21 cellular contexts compared by ENCODE assay signal in genomic region chr17:44010966-44011647, GRCh38. TPM values are rescaled to one million over a fixed set of nuclear protein-coding genes. Genes with fewer than 3 reads are reported as not detected.
DNase-seq lines count a peak whose midpoint lies in the region; ATAC-seq, FAIRE-seq and TF ChIP-seq lines count a peak whose summit lies in the region.
"Had no signal": no experiment of that assay in that cellular context is flagged by ENCODE, and none has a peak within 500 bp of the region (broad histone marks: within the 10 kb centered on the region; RNA-seq: fewer than 3 reads in every experiment).

No MANE protein-coding gene starts in this region.

- peaks cover 10% of the 10 kb centered on the region; the same call in 1 of the 2 replicates for H3K36me3 Mint-ChIP-seq in WTC11

- no peak overlapping the region for H3K9ac ChIP-seq in GM12878 (ENCODE audit: control insufficient read depth, insufficient read depth, low read length)

- TF ChIP-seq POLR2A in GM12878 (IDR thresholded peaks at IDR 0.05; ENCODE audit: low read depth, low read length) (no peak), lower leg skin (IDR thresholded peaks at IDR 0.05) (no peak)

- WGBS in GM12878 (ENCODE audit: insufficient coverage, insufficient replicate concordance, low lambda C conversion rate, missing lambda C conversion rate), result 52% methylated on average over 4 of the region's 4 CpGs
- WGBS in lower leg skin, 2 donors, result 59 to 63% methylated on average over 4 of the region's 4 CpGs

- H3K9me3 ChIP-seq in GM12878 (replicated peaks; ENCODE audit: control insufficient read depth, insufficient read depth, low read length), result no peaks in the 10 kb centered on the region
- H3K9me3 ChIP-seq: neutrophil had no signal

- H3K4me3 ChIP-seq in GM12878 (no peak overlapping the region), lower leg skin (ENCODE audit: low read depth, poor library complexity, severe bottlenecking) (no peak overlapping the region)

- no peak overlapping the region for H3K27ac Mint-ChIP-seq in WTC11
- H3K27ac Mint-ChIP-seq: activated CD8-positive, alpha-beta T cell treated with anti-CD3 and anti-CD28 coated beads, Interleukin-2, amount 10 ng/mL, durations not matched to agents 7 days and 5 days had no signal

- peaks cover 4% of the 10 kb centered on the region for H3K27me3 Mint-ChIP-seq in WTC11 (ENCODE audit: low read depth)

- H3K4me1 Mint-ChIP-seq in WTC11, result peaks cover 23% of the 10 kb centered on the region

- CTCF ChIA-PET in GM12878 (lab: Yijun Ruan, JAX) (interaction anchor here (1.8 to 4.1 kb wide), 2 partner anchors 30 to 157 kb away, joined by 4 to 12 read pairs; no protein-coding TSS in a partner anchor), WTC11 (lab: Charles Lee) (interaction anchor here (0.8 to 1.4 kb wide), 3 partner anchors 12 to 30 kb away, joined by 3 read pairs; no protein-coding TSS in a partner anchor)

- no peaks in the 10 kb centered on the region; a peak in 3 of 4 replicates for H3K27me3 ChIP-seq in GM12878 (replicated peaks in 1 of 2; ENCODE audit: control insufficient read depth in 2 of 2, insufficient read depth in 2 of 2, low read length in 1 of 2)
- H3K27me3 ChIP-seq: neutrophil had no signal

- no peak for TF ChIP-seq RAD21 in GM12878 (IDR thresholded peaks at IDR 0.05; ENCODE audit: insufficient read depth, low read depth, low read length)

- ATAC-seq in GM12878, result no peak
- ATAC-seq in WTC11, result no peak
- ATAC-seq: activated CD8-positive, alpha-beta T cell treated with anti-CD3 and anti-CD28 coated beads, Interleukin-2, amount 10 ng/mL, durations not matched to agents 7 days and 5 days; Panc1; sciatic nerve had no signal

- SMC1A ChIA-PET in GM12878 (lab: Charles Lee; ENCODE audit: uncharacterized antibody, unreplicated experiment), result interaction anchor here (0.8 kb wide), 1 partner anchor 31 kb away, joined by 3 read pairs; no protein-coding TSS in a partner anchor

- intact Hi-C loops in GM12878 (cut with micrococcal nuclease; ENCODE audit: unreplicated experiment) (no loop called here), lower leg skin (cut with DNase I; ENCODE audit: low total_unique reads) (no loop called here)

- no peak overlapping the region for H3K4me3 Mint-ChIP-seq in WTC11
- H3K4me3 Mint-ChIP-seq: activated CD8-positive, alpha-beta T cell treated with anti-CD3 and anti-CD28 coated beads, Interleukin-2, amount 10 ng/mL, durations not matched to agents 7 days and 5 days had no signal

- no peak overlapping the region for H3K27ac ChIP-seq in GM12878 (ENCODE audit: control insufficient read depth, insufficient read depth)
- H3K27ac ChIP-seq: HL-60, neutrophil, WERI-Rb-1 had no signal

- in situ Hi-C loops in GM12878 (cut with MboI), result loop anchor here (25.0 kb wide), 1 partner anchor 799 kb away; the partner anchor contains the start of gene TMEM106A

- BruUV-seq in GM12878 (replicated peaks; lab: Mats Ljungman, UMichigan), result TSS peak; percentile 52

- H3K4me2 ChIP-seq in GM12878 (ENCODE audit: control insufficient read depth, insufficient read depth), result no peak overlapping the region

- H3K4me1 ChIP-seq in GM12878 (ENCODE audit: control insufficient read depth, insufficient read depth, low read length), result peaks cover 19% of the 10 kb centered on the region

- TF ChIP-seq EP300 in GM12878 (IDR thresholded peaks at IDR 0.05; ENCODE audit: borderline replicate concordance in 1 of 2, control insufficient read depth in 1 of 2, low read depth in 2 of 2, low read length in 2 of 2), result no peak

- DNase-seq in AG08396 (ENCODE audit: low spot score), result peak; percentile 67
- DNase-seq in HCEC 1CT, result peak; percentile 32
- DNase-seq in GM12878 (ENCODE audit: low read depth, low spot score), result no peak
- peak; percentile 59 for DNase-seq in iris pigment epithelial cell (ENCODE audit: low read depth)
- DNase-seq in GM19238 (ENCODE audit: insufficient read length, low spot score), result no peak
- no peak for DNase-seq in lower leg skin (ENCODE audit: low spot score in 2 of 2)
- DNase-seq in WTC11 (ENCODE audit: low spot score), result no peak
- DNase-seq in stimulated activated CD8-positive, alpha-beta memory T cell treated with anti-CD3 and anti-CD28 coated beads, Interleukin-4, amount 100 ng/mL, for 48 hours, result no peak
- DNase-seq: activated CD8-positive, alpha-beta T cell treated with anti-CD3 and anti-CD28 coated beads, Interleukin-2, amount 10 ng/mL, durations not matched to agents 7 days and 5 days; AML-193; amniotic stem cell; KBM-7; NCI-H1092 treated with DMSO at 0.1 percent for 48 hours; NCI-H748 treated with DMSO at 0.1 percent for 48 hours; stimulated activated CD4-positive, alpha-beta T cell treated with anti-CD3 and anti-CD28 coated beads, Interleukin-1b, Interleukin-23, amount 100 ng/mL, for 48 hours; WERI-Rb-1 had no signal

- POLR2A ChIA-PET in GM12878 (lab: Charles Lee), result no interaction called here
- POLR2A ChIA-PET in WTC11 (lab: Charles Lee), result interaction anchor here (0.5 kb wide), 1 partner anchor 61 kb away, joined by 3 read pairs; no protein-coding TSS in a partner anchor

- no peak for FAIRE-seq in GM12878 (lab: Jason Lieb, UNC)

- no peaks in the 10 kb centered on the region for H3K9me3 Mint-ChIP-seq in WTC11

- H2AFZ ChIP-seq in GM12878 (ENCODE audit: control insufficient read depth, low read depth, low read length), result no peak overlapping the region

- H3K79me2 ChIP-seq in GM12878 (ENCODE audit: control insufficient read depth, insufficient read depth, low read length), result peaks cover 8% of the 10 kb centered on the region

- no peaks in the 10 kb centered on the region for H4K20me1 ChIP-seq in GM12878 (ENCODE audit: control insufficient read depth, insufficient read depth)

- TF ChIP-seq CTCF in GM12878 (IDR thresholded peaks at IDR 0.05 in 2 of 3, conservative IDR thresholded peaks at IDR 0.05 in 1 of 3; ENCODE audit: control insufficient read depth in 2 of 3, extremely low read depth in 1 of 3, insufficient read depth in 1 of 3, low read depth in 3 of 3, low read length in 3 of 3) (no peak), lower leg skin (IDR thresholded peaks at IDR 0.05) (no peak), WTC11 (IDR thresholded peaks at IDR 0.05) (no peak)

- RAD21 ChIA-PET in GM12878 (lab: Charles Lee; ENCODE audit: unreplicated experiment), result no interaction called here

- no peaks in the 10 kb centered on the region for H3K36me3 ChIP-seq in GM12878 (ENCODE audit: control insufficient read depth in 2 of 2, insufficient read depth in 2 of 2, low read length in 1 of 2)

RNA-seq across cellular contexts. Expression of gene TMEM101, which starts 3.7 kb away (rescaled TPM):
- total RNA-seq in GM12878 (2013; cell fraction: nucleolus; rRNA removed), result 37.1 and 41.1 TPM in 2 replicates
- total RNA-seq in GM12878 (2014; rRNA removed) (43.8 and 48.7 TPM in 2 replicates), GM12878 (2014; rRNA removed; fragmentation: Illumina TruSeq; extraction: Trizol) (25.0 and 25.3 TPM in 2 replicates), GM12878 (2021) (34.6 and 36.6 TPM in 2 replicates), lower leg skin (10 to 100 TPM; 28.4 to 48.0 (median 41.2) TPM), WTC11 (2021) (32.1 to 36.3 TPM (median 32.7 TPM) in 3 replicates)
- polyA plus RNA-seq in GM12878 (2011; ENCODE audit: low read depth), result 18.4 TPM
- polyA plus RNA-seq in GM12878 (2011; rRNA removed) (19.9 and 27.8 TPM in 2 replicates), GM12878 (2014; fragmentation: Illumina TruSeq; extraction: Trizol) (14.7 and 18.4 TPM in 2 replicates), GM12878 (2014; fragmentation: Nextera tagmentation; extraction: Ambion mirVana) (10 to 100 TPM; 70.0 to 72.5 TPM), GM12878 (2014; rRNA removed) (39.2 and 47.3 TPM in 2 replicates), GM12878 (2016; fragmentation: Nextera tagmentation; extraction: Ambion mirVana) (10 to 100 TPM; 30.1 to 35.2 TPM)
- 44.0 and 54.5 TPM in 2 replicates for polyA plus RNA-seq in GM12878 (2011; cell fraction: cytosol; rRNA removed)
- polyA plus RNA-seq in GM12878 (2011; cell fraction: nucleus; rRNA removed), result 21.5 and 23.8 TPM in 2 replicates
- 39.7 and 39.9 TPM in 2 replicates for polyA plus RNA-seq in GM12878 (2012)
- 36.9 and 62.2 TPM in 2 replicates for polyA minus RNA-seq in GM12878 (2011; rRNA and poly(A)+ RNA removed)
- 14.7 and 14.9 TPM in 2 replicates for polyA minus RNA-seq in GM12878 (2011; cell fraction: cytosol; rRNA and poly(A)+ RNA removed)
- 11.1 and 14.8 TPM in 2 replicates for polyA minus RNA-seq in GM12878 (2011; cell fraction: nucleus; rRNA and poly(A)+ RNA removed)

RNA-seq across cellular contexts. Expression of gene NAGS, which starts 6.7 kb away (rescaled TPM):
- 0.75 and 1.5 TPM in 2 replicates for total RNA-seq in GM12878 (2013; cell fraction: nucleolus; rRNA removed)
- 0.65 and 0.90 TPM in 2 replicates for total RNA-seq in GM12878 (2014; rRNA removed)
- 0.46 and 0.58 TPM in 2 replicates for total RNA-seq in GM12878 (2014; rRNA removed; fragmentation: Illumina TruSeq; extraction: Trizol)
- total RNA-seq in GM12878 (2021), result 0.64 TPM in 2 replicates
- polyA plus RNA-seq in GM12878 (2011; ENCODE audit: low read depth), result 0.21 TPM
- polyA plus RNA-seq in GM12878 (2011; rRNA removed), result 0.58 and 0.80 TPM in 2 replicates
- polyA plus RNA-seq in GM12878 (2011; cell fraction: cytosol; rRNA removed), result 0.70 and 1.3 TPM in 2 replicates
- 0.57 and 0.87 TPM in 2 replicates for polyA plus RNA-seq in GM12878 (2011; cell fraction: nucleus; rRNA removed)
- 0.39 and 0.77 TPM in 2 replicates for polyA plus RNA-seq in GM12878 (2012)
- 0.53 TPM in 1 of 2 replicates, not detected in the other for polyA plus RNA-seq in GM12878 (2014; fragmentation: Illumina TruSeq; extraction: Trizol)
- under 1 TPM in 1 of 2 experiments, not detected in 1; 0.11 TPM for polyA plus RNA-seq in GM12878 (2014; fragmentation: Nextera tagmentation; extraction: Ambion mirVana)
- 0.38 and 0.55 TPM in 2 replicates for polyA plus RNA-seq in GM12878 (2014; rRNA removed)
- polyA plus RNA-seq in GM12878 (2016; fragmentation: Nextera tagmentation; extraction: Ambion mirVana), result 1 to 10 TPM in 1 of 2 experiments, under 1 TPM in 1; 0.72 to 1.6 TPM
- 0.66 and 1.2 TPM in 2 replicates for polyA minus RNA-seq in GM12878 (2011; rRNA and poly(A)+ RNA removed)
- 0.42 TPM in 1 of 2 replicates, not detected in the other for polyA minus RNA-seq in GM12878 (2011; cell fraction: cytosol; rRNA and poly(A)+ RNA removed)
- polyA minus RNA-seq in GM12878 (2011; cell fraction: nucleus; rRNA and poly(A)+ RNA removed), result 0.96 and 0.97 TPM in 2 replicates
- 1 to 10 TPM; 3.2 to 4.9 (median 3.6) TPM for total RNA-seq in lower leg skin
- 6.1 to 8.6 TPM (median 7.6 TPM) in 3 replicates for total RNA-seq in WTC11 (2021)

RNA-seq across cellular contexts. Expression of gene LSM12, which starts 55.4 kb away (rescaled TPM):
- 15.5 and 19.4 TPM in 2 replicates for total RNA-seq in GM12878 (2013; cell fraction: nucleolus; rRNA removed)
- total RNA-seq in GM12878 (2014; rRNA removed) (56.3 and 60.9 TPM in 2 replicates), GM12878 (2014; rRNA removed; fragmentation: Illumina TruSeq; extraction: Trizol) (61.4 and 66.1 TPM in 2 replicates), GM12878 (2021) (74.0 and 75.6 TPM in 2 replicates), lower leg skin (10 to 100 TPM; 15.0 to 31.7 (median 19.0) TPM), WTC11 (2021) (96.8 to 102 TPM (median 98.0 TPM) in 3 replicates)
- 30.4 TPM for polyA plus RNA-seq in GM12878 (2011; ENCODE audit: low read depth)
- polyA plus RNA-seq in GM12878 (2011; rRNA removed) (63.5 and 66.5 TPM in 2 replicates), GM12878 (2014; fragmentation: Illumina TruSeq; extraction: Trizol) (87.8 and 94.6 TPM in 2 replicates), GM12878 (2014; fragmentation: Nextera tagmentation; extraction: Ambion mirVana) (100 to 1,000 TPM in 1 of 2 experiments, 10 to 100 TPM in 1; 51.1 to 206 TPM), GM12878 (2014; rRNA removed) (50.6 and 57.3 TPM in 2 replicates), GM12878 (2016; fragmentation: Nextera tagmentation; extraction: Ambion mirVana) (100 to 1,000 TPM; 131 to 132 TPM)
- polyA plus RNA-seq in GM12878 (2011; cell fraction: cytosol; rRNA removed), result 56.2 and 57.3 TPM in 2 replicates
- 21.2 and 23.1 TPM in 2 replicates for polyA plus RNA-seq in GM12878 (2011; cell fraction: nucleus; rRNA removed)
- polyA plus RNA-seq in GM12878 (2012), result 36.7 and 44.6 TPM in 2 replicates
- polyA minus RNA-seq in GM12878 (2011; rRNA and poly(A)+ RNA removed), result 75.6 and 90.0 TPM in 2 replicates
- 29.1 and 33.5 TPM in 2 replicates for polyA minus RNA-seq in GM12878 (2011; cell fraction: cytosol; rRNA and poly(A)+ RNA removed)
- 9.8 and 16.6 TPM in 2 replicates for polyA minus RNA-seq in GM12878 (2011; cell fraction: nucleus; rRNA and poly(A)+ RNA removed)

RNA-seq across cellular contexts. Expression of gene PYY, which starts 57.4 kb away (rescaled TPM):
- total RNA-seq in GM12878 (2013; cell fraction: nucleolus; rRNA removed), result not detected in 2 replicates
- not detected in 2 replicates for total RNA-seq in GM12878 (2014; rRNA removed)
- total RNA-seq in GM12878 (2014; rRNA removed; fragmentation: Illumina TruSeq; extraction: Trizol), result not detected in 2 replicates
- total RNA-seq in GM12878 (2021), result not detected in 2 replicates
- polyA plus RNA-seq in GM12878 (2011; ENCODE audit: low read depth), result not detected
- polyA plus RNA-seq in GM12878 (2011; rRNA removed), result 0.07 TPM in 1 of 2 replicates, not detected in the other
- not detected in 2 replicates for polyA plus RNA-seq in GM12878 (2011; cell fraction: cytosol; rRNA removed)
- polyA plus RNA-seq in GM12878 (2011; cell fraction: nucleus; rRNA removed), result 0.21 TPM in 1 of 2 replicates, not detected in the other
- 0.11 TPM in 1 of 2 replicates, not detected in the other for polyA plus RNA-seq in GM12878 (2012)
- polyA plus RNA-seq in GM12878 (2014; fragmentation: Illumina TruSeq; extraction: Trizol), result not detected in 2 replicates
- polyA plus RNA-seq in GM12878 (2014; fragmentation: Nextera tagmentation; extraction: Ambion mirVana), result not detected
- polyA plus RNA-seq in GM12878 (2014; rRNA removed), result 0.18 TPM in 1 of 2 replicates, not detected in the other
- polyA plus RNA-seq in GM12878 (2016; fragmentation: Nextera tagmentation; extraction: Ambion mirVana), result not detected
- not detected in 2 replicates for polyA minus RNA-seq in GM12878 (2011; rRNA and poly(A)+ RNA removed)
- polyA minus RNA-seq in GM12878 (2011; cell fraction: cytosol; rRNA and poly(A)+ RNA removed), result not detected in 2 replicates
- not detected in 2 replicates for polyA minus RNA-seq in GM12878 (2011; cell fraction: nucleus; rRNA and poly(A)+ RNA removed)
- total RNA-seq in lower leg skin, result not detected
- 0.72 to 1.1 TPM (median 0.94 TPM) in 3 replicates for total RNA-seq in WTC11 (2021)
- total RNA-seq: activated CD8-positive, alpha-beta T cell treated with anti-CD3 and anti-CD28 coated beads, Interleukin-2, amount 10 ng/mL, durations not matched to agents 7 days and 5 days; mesenteric fat pad; sciatic nerve had no signal

RNA-seq across cellular contexts. Expression of gene G6PC3, which starts 59.4 kb away (rescaled TPM):
- 30.8 and 38.5 TPM in 2 replicates for total RNA-seq in GM12878 (2013; cell fraction: nucleolus; rRNA removed)
- total RNA-seq in GM12878 (2014; rRNA removed) (35.8 and 36.8 TPM in 2 replicates), GM12878 (2014; rRNA removed; fragmentation: Illumina TruSeq; extraction: Trizol) (19.8 and 20.8 TPM in 2 replicates), GM12878 (2021) (49.9 and 51.8 TPM in 2 replicates), lower leg skin (10 to 100 TPM; 10.9 to 14.8 (median 12.1) TPM), WTC11 (2021) (121 to 122 TPM (median 121 TPM) in 3 replicates)
- 16.4 TPM for polyA plus RNA-seq in GM12878 (2011; ENCODE audit: low read depth)
- polyA plus RNA-seq in GM12878 (2011; rRNA removed) (13.3 and 24.5 TPM in 2 replicates), GM12878 (2014; fragmentation: Illumina TruSeq; extraction: Trizol) (20.7 and 49.2 TPM in 2 replicates), GM12878 (2014; fragmentation: Nextera tagmentation; extraction: Ambion mirVana) (10 to 100 TPM; 13.0 to 18.2 TPM), GM12878 (2014; rRNA removed) (69.1 and 71.7 TPM in 2 replicates), GM12878 (2016; fragmentation: Nextera tagmentation; extraction: Ambion mirVana) (10 to 100 TPM; 81.6 to 93.7 TPM)
- 48.6 and 72.9 TPM in 2 replicates for polyA plus RNA-seq in GM12878 (2011; cell fraction: cytosol; rRNA removed)
- polyA plus RNA-seq in GM12878 (2011; cell fraction: nucleus; rRNA removed), result 22.6 and 24.8 TPM in 2 replicates
- 35.0 and 49.7 TPM in 2 replicates for polyA plus RNA-seq in GM12878 (2012)
- polyA minus RNA-seq in GM12878 (2011; rRNA and poly(A)+ RNA removed), result 29.5 and 57.0 TPM in 2 replicates
- polyA minus RNA-seq in GM12878 (2011; cell fraction: cytosol; rRNA and poly(A)+ RNA removed), result 11.4 and 16.8 TPM in 2 replicates
- 18.3 and 33.5 TPM in 2 replicates for polyA minus RNA-seq in GM12878 (2011; cell fraction: nucleus; rRNA and poly(A)+ RNA removed)

Comparison
In these comparisons a context has a peak if more than half of its experiments do, and no peak if none do; other contexts are left out.
1. DNase-seq: peak in AG08396 (single experiment), HCEC 1CT (single experiment) and iris pigment epithelial cell (single experiment); none in GM12878 (single experiment), GM19238 (single experiment), lower leg skin (0 of 2), WTC11 (single experiment) and stimulated activated CD8-positive, alpha-beta memory T cell treated with anti-CD3 and anti-CD28 coated beads, Interleukin-4, amount 100 ng/mL, for 48 hours (single experiment).